In genomic region chr5:107813559-107813958, GRCh38 we compare ENCODE assay signal across 13 cellular contexts.
A peak's percentile ranks its signal among the peaks of the same experiment; 100 is the strongest.
DNase-seq lines count a peak whose midpoint lies in the region; ATAC-seq and TF ChIP-seq lines count a peak whose summit lies in the region.
"Had no signal": no experiment of that assay in that cellular context is flagged by ENCODE, and none has a peak within 500 bp of the region (broad histone marks: within the 10 kb centered on the region; RNA-seq: fewer than 3 reads in every experiment).

No MANE protein-coding gene starts in this region.

- no peaks in the 10 kb centered on the region for H3K27me3 Mint-ChIP-seq in activated CD4-positive, alpha-beta T cell treated with anti-CD3 and anti-CD28 coated beads for 36 hours
- H3K27me3 Mint-ChIP-seq: central memory CD8-positive, alpha-beta T cell had no signal

- peak; percentile 72 for ATAC-seq in GM19455 (IDR thresholded peaks at IDR 0.05; ENCODE audit: unreplicated experiment)
- peak; percentile 77 for ATAC-seq in HG02852 (IDR thresholded peaks at IDR 0.05; ENCODE audit: unreplicated experiment)
- ATAC-seq in HG03558 (IDR thresholded peaks at IDR 0.05; ENCODE audit: extremely low read depth, unreplicated experiment): peak; percentile 76
- ATAC-seq in activated CD4-positive, alpha-beta T cell treated with anti-CD3 and anti-CD28 coated beads for 36 hours: no peak

- CTCF ChIA-PET in activated CD4-positive, alpha-beta T cell treated with anti-CD3 and anti-CD28 coated beads for 36 hours (lab: Charles Lee): no interaction called here

- no peak overlapping the region for H3K4me3 Mint-ChIP-seq in activated CD4-positive, alpha-beta T cell treated with anti-CD3 and anti-CD28 coated beads for 36 hours
- H3K4me3 Mint-ChIP-seq: central memory CD8-positive, alpha-beta T cell; HFFc6; natural killer cell treated with Interleukin-12 subunit alpha and Interleukin-12 subunit beta and Interleukin-15 and Interleukin-18, amount 100 ng/mL, for 72 hours had no signal

- intact Hi-C loops in activated CD4-positive, alpha-beta T cell treated with anti-CD3 and anti-CD28 coated beads for 36 hours (cut with DNase I, micrococcal nuclease): no loop called here

- DNase-seq in GM13977 (ENCODE audit: low spot score): peak; percentile 55
- DNase-seq in activated CD4-positive, alpha-beta T cell treated with anti-CD3 and anti-CD28 coated beads for 36 hours: no peak
- DNase-seq in NCI-H146 (lab: John Stamatoyannopoulos, UW): no peak
- no peak for DNase-seq in NCI-H69 (lab: John Stamatoyannopoulos, UW)
- DNase-seq in effector CD8-positive, alpha-beta T cell (lab: John Stamatoyannopoulos, UW): no peak
- DNase-seq: activated effector memory CD4-positive, alpha-beta T cell treated with Interleukin-2 at 50 U/mL for 16 hours; NCI-H524 had no signal

- H3K27ac Mint-ChIP-seq in activated CD4-positive, alpha-beta T cell treated with anti-CD3 and anti-CD28 coated beads for 36 hours: no peak overlapping the region
- H3K27ac Mint-ChIP-seq: HFFc6; natural killer cell treated with Interleukin-12 subunit alpha and Interleukin-12 subunit beta and Interleukin-15 and Interleukin-18, amount 100 ng/mL, for 72 hours had no signal

- no peaks in the 10 kb centered on the region for H3K4me1 Mint-ChIP-seq in activated CD4-positive, alpha-beta T cell treated with anti-CD3 and anti-CD28 coated beads for 36 hours
- H3K4me1 Mint-ChIP-seq: central memory CD8-positive, alpha-beta T cell had no signal

- H3K36me3 Mint-ChIP-seq in activated CD4-positive, alpha-beta T cell treated with anti-CD3 and anti-CD28 coated beads for 36 hours (ENCODE audit: low read depth): no peaks in the 10 kb centered on the region
- H3K36me3 Mint-ChIP-seq: natural killer cell treated with Interleukin-12 subunit alpha and Interleukin-12 subunit beta and Interleukin-15 and Interleukin-18, amount 100 ng/mL, for 72 hours had no signal

- TF ChIP-seq CTCF in GM13977 (IDR thresholded peaks at IDR 0.05; ENCODE audit: extremely low read depth, insufficient read depth, missing control alignments): no peak

- H3K9me3 Mint-ChIP-seq in activated CD4-positive, alpha-beta T cell treated with anti-CD3 and anti-CD28 coated beads for 36 hours (ENCODE audit: low read depth): no peaks in the 10 kb centered on the region
- H3K9me3 Mint-ChIP-seq: central memory CD8-positive, alpha-beta T cell; natural killer cell treated with Interleukin-12 subunit alpha and Interleukin-12 subunit beta and Interleukin-15 and Interleukin-18, amount 100 ng/mL, for 72 hours had no signal

- POLR2A ChIA-PET in activated CD4-positive, alpha-beta T cell treated with anti-CD3 and anti-CD28 coated beads for 36 hours (lab: Charles Lee): no interaction called here

- in situ Hi-C loops in GM13977 (cut with MboI; ENCODE audit: low pct_unique_long_range_greater_than_20kb, low sequenced_read_pairs, unreplicated experiment): no loop called here
